8 cellular contexts compared by ENCODE assay signal in the genomic region with DNA sequence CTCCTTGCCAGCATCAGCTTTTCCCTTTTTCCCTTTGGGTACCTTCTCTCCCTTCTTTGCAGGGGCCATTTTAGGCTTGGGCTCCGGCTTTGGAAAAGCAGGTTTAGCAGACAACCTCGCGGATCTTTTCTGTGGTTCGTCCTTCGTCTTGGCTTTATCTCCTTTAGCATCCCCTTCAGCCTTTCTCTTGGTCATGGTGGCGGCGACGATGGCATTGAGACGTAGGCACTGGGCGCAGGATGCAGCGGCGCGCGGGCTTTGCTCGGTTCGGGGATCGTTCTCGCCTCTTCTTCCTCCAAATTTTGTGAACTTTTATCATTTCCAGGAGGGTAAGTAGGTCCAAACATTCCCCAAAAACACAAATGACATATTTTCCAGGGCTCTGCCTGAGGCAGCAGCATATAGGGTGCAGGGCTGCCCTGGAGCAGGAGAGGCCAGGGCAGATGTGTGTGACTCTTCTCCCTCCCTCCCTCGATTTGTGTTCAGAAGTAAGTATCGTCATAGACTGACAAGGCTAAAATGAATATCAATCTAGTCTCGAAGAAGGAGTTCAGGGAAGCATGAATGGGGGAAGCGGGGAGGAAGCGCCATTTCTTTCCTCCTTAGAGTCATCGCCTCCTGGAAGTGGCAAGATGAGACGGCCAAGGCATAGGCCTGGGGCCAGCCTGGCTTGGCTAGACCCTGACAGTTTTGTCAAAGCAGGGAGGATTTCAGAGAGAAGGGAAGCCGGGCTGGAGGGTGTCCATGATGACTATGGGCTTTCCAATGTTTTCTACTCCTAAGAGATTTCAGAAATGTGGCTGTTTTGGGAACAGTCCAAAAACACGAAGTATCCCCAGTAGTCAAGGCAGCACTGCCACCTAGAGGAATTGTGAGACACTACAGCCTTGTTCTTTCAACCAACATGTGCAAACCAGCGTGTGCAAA. TPM values are rescaled to one million over a fixed set of nuclear protein-coding genes. Genes with fewer than 3 reads are reported as not detected.
DNase-seq lines count a peak whose midpoint lies in the region; ATAC-seq and TF ChIP-seq lines count a peak whose summit lies in the region.

No MANE protein-coding gene starts in this region.

- H3K4me3 ChIP-seq in body of pancreas: no peak overlapping the region
- no peak overlapping the region for H3K4me3 ChIP-seq in skeletal muscle cell (ENCODE audit: low read depth, low read length)

- no peaks in the 10 kb centered on the region for H3K9me3 ChIP-seq in body of pancreas

- no peak overlapping the region for H3K27ac ChIP-seq in 22Rv1
- no peak overlapping the region for H3K27ac ChIP-seq in body of pancreas

- in situ Hi-C loops in GM13976 (cut with MboI; ENCODE audit: low sequenced_read_pairs, unreplicated experiment): no loop called here

- no peaks in the 10 kb centered on the region for H3K27me3 ChIP-seq in body of pancreas

- DNase-seq in GM13976 (ENCODE audit: low spot score) (peak; percentile 82), NCI-H2081 treated with DMSO at 0.1 percent for 48 hours (lab: John Stamatoyannopoulos, UW) (peak; percentile 49), T-helper 9 cell (peak; percentile 39), body of pancreas (peak; percentile 75 to 88 (median 84)), hypothalamus (lab: John Stamatoyannopoulos, UW) (peak in 43 of 51 donors; percentile 5 to 90 (median 44)), skeletal muscle cell (ENCODE audit: low read depth) (peak; percentile 56)

- TF ChIP-seq POLR2A in body of pancreas (IDR thresholded peaks at IDR 0.05): no peak

- TF ChIP-seq CTCF in 22Rv1 (IDR thresholded peaks at IDR 0.05) (peak; percentile 90), GM13976 (IDR thresholded peaks at IDR 0.05; ENCODE audit: borderline replicate concordance, control extremely low read depth, extremely low read depth, insufficient read depth, missing control alignments) (peak; percentile 83), body of pancreas (IDR thresholded peaks at IDR 0.05) (peak; percentile 81 to 98 (median 96))

- WGBS in body of pancreas, 2 donors: 62 to 65% methylated on average over 28 of the region's 28 CpGs

- intact Hi-C loops in body of pancreas (cut with DNase I): no loop called here

- no peaks in the 10 kb centered on the region for H3K36me3 ChIP-seq in body of pancreas (replicated peaks in 1 of 2; ENCODE audit: insufficient read depth in 1 of 2, low read depth in 2 of 2)

- peaks cover 6% of the 10 kb centered on the region for H3K4me1 ChIP-seq in body of pancreas

- ATAC-seq in body of pancreas (peak; percentile 94), GM19395 (IDR thresholded peaks at IDR 0.05; ENCODE audit: unreplicated experiment) (no peak)

RNA-seq across cellular contexts. Expression of a gene that starts 13.2 kb away (rescaled TPM):
- total RNA-seq in body of pancreas: not detected

RNA-seq across cellular contexts. Expression of a gene that starts 43.6 kb away (rescaled TPM):
- total RNA-seq in body of pancreas: 10 to 100 TPM; 15.8 to 19.7 TPM
